ENCODE assay signal across 8 cellular contexts in genomic region chr2:69741281-69742169, GRCh38. TPM values are rescaled to one million over a fixed set of nuclear protein-coding genes. Genes with fewer than 3 reads are reported as not detected.
DNase-seq lines count a peak whose midpoint lies in the region; TF ChIP-seq lines count a peak whose summit lies in the region.

Gene ANXA4, plus strand, starts transcription at chr2:69742134. Its CDS starts 39,432 bp downstream, at chr2:69781566.

- peak within 1 kb of the TSS; percentile 92 for H3K27ac ChIP-seq in GM23248
- no peak within 1 kb of the TSS for H3K27ac ChIP-seq in Karpas-422 (ENCODE audit: low read length)
- peak within 1 kb of the TSS; percentile 92 to 97 for H3K27ac ChIP-seq in ascending aorta
- H3K27ac ChIP-seq in hepatocyte, result peak within 1 kb of the TSS; percentile 98
- peak within 1 kb of the TSS; percentile 89 to 98 (median 95) for H3K27ac ChIP-seq in sigmoid colon

- peak within 1 kb of the TSS; percentile 89 for H2AFZ ChIP-seq in GM23248
- H2AFZ ChIP-seq in Karpas-422 (ENCODE audit: low read length), result peak within 1 kb of the TSS; percentile 97
- peak within 1 kb of the TSS; percentile 71 for H2AFZ ChIP-seq in hepatocyte

- H3K9ac ChIP-seq in GM23248 (peak within 1 kb of the TSS; percentile 91), Karpas-422 (ENCODE audit: low read length) (peak within 1 kb of the TSS; percentile 63)

- no peaks in the 10 kb centered on the region for H3K36me3 ChIP-seq in GM23248 (ENCODE audit: low read depth)
- H3K36me3 ChIP-seq in Karpas-422 (ENCODE audit: insufficient read depth, low read length), result no peaks in the 10 kb centered on the region
- no peaks in the 10 kb centered on the region for H3K36me3 ChIP-seq in ascending aorta
- no peaks in the 10 kb centered on the region for H3K36me3 ChIP-seq in hepatocyte (replicated peaks; ENCODE audit: insufficient read depth, low read depth)
- no peaks in the 10 kb centered on the region for H3K36me3 ChIP-seq in sigmoid colon

- H3K79me2 ChIP-seq in GM23248 (ENCODE audit: insufficient read depth) (peaks cover 48% of the 10 kb centered on the region), Karpas-422 (ENCODE audit: low read length) (no peaks in the 10 kb centered on the region), hepatocyte (peaks cover 45% of the 10 kb centered on the region)

- H3K27me3 ChIP-seq in GM23248 (replicated peaks; ENCODE audit: insufficient read depth) (no peaks in the 10 kb centered on the region), Karpas-422 (ENCODE audit: low read length) (no peaks in the 10 kb centered on the region), ascending aorta (no peaks in the 10 kb centered on the region), hepatocyte (no peaks in the 10 kb centered on the region), sigmoid colon (no peaks in the 10 kb centered on the region)

- H3K9me2 ChIP-seq in GM23248 (ENCODE audit: insufficient read depth), result no peaks in the 10 kb centered on the region
- H3K9me2 ChIP-seq in Karpas-422 (replicated peaks; ENCODE audit: insufficient read depth, low read length), result no peaks in the 10 kb centered on the region
- no peaks in the 10 kb centered on the region for H3K9me2 ChIP-seq in hepatocyte (replicated peaks; ENCODE audit: insufficient read depth)

- TF ChIP-seq EP300 in sigmoid colon (IDR thresholded peaks at IDR 0.05), result no peak

- 0 to 2% methylated on average over 37 to 64 of the region's 67 CpGs for WGBS in GM23248 (ENCODE audit: low coverage in 1 of 2, low lambda C conversion rate in 2 of 2, missing lambda C conversion rate in 2 of 2), 2 experiments
- WGBS in hepatocyte (ENCODE audit: low lambda C conversion rate, missing lambda C conversion rate), result under 1% methylated on average over 64 of the region's 67 CpGs
- WGBS in sigmoid colon, 2 donors, result 0 to 1% methylated on average over 67 of the region's 67 CpGs

- in situ Hi-C loops in GM23248 (cut with MboI), result no loop called here

- TF ChIP-seq CTCF in ascending aorta (IDR thresholded peaks at IDR 0.05) (peak in 1 of 3 experiments; percentile 25), hepatocyte (IDR thresholded peaks at IDR 0.05; ENCODE audit: poor library complexity) (no peak), sigmoid colon (IDR thresholded peaks at IDR 0.05) (peak in 1 of 4 experiments; percentile 30)

- DNase-seq in GF-D8 (lab: John Stamatoyannopoulos, UW) (peak; percentile 68), GM23248 (peak; percentile 91), Karpas-422 (peak; percentile 60), T-helper 2 cell (peak; percentile 21 to 60 (median 49)), ascending aorta (ENCODE audit: low spot score in 2 of 2) (peak; percentile 55 to 90), hepatocyte (ENCODE audit: low spot score) (peak; percentile 91), sigmoid colon (peak; percentile 91), superior temporal gyrus (ENCODE audit: extremely low spot score) (no peak)

- H3F3A ChIP-seq in GM23248 (ENCODE audit: insufficient read depth), result peaks cover 3% of the 10 kb centered on the region; the same call in 1 of the 2 replicates

- H4K20me1 ChIP-seq in GM23248 (ENCODE audit: insufficient read depth) (no peaks in the 10 kb centered on the region), Karpas-422 (ENCODE audit: insufficient read depth, low read depth, low read length) (no peaks in the 10 kb centered on the region), hepatocyte (ENCODE audit: insufficient read depth, poor library complexity, severe bottlenecking) (no peaks in the 10 kb centered on the region)

- H3K4me1 ChIP-seq in GM23248 (ENCODE audit: insufficient read depth) (peaks cover 16% of the 10 kb centered on the region), Karpas-422 (ENCODE audit: low read length) (peaks cover 15% of the 10 kb centered on the region), ascending aorta (peaks cover 0 to 16% of the 10 kb centered on the region in 2 donors), hepatocyte (ENCODE audit: insufficient read depth) (peaks cover 6% of the 10 kb centered on the region), sigmoid colon (peaks cover 0 to 19% (median 17%) of the 10 kb centered on the region in 4 donors)

- peak within 1 kb of the TSS; percentile 100 for H3K4me2 ChIP-seq in GM23248 (ENCODE audit: unreplicated experiment)
- peak within 1 kb of the TSS; percentile 79 for H3K4me2 ChIP-seq in Karpas-422 (ENCODE audit: low read depth, low read length, poor library complexity, severe bottlenecking)
- H3K4me2 ChIP-seq in hepatocyte, result peak within 1 kb of the TSS; percentile 86

- peak within 1 kb of the TSS; percentile 99 for H3K4me3 ChIP-seq in GM23248
- H3K4me3 ChIP-seq in Karpas-422 (ENCODE audit: low read length), result peak within 1 kb of the TSS; percentile 53
- peak within 1 kb of the TSS; percentile 94 to 99 for H3K4me3 ChIP-seq in ascending aorta
- H3K4me3 ChIP-seq in hepatocyte, result peak within 1 kb of the TSS; percentile 85
- peak within 1 kb of the TSS; percentile 82 to 98 (median 86) for H3K4me3 ChIP-seq in sigmoid colon

- TF ChIP-seq POLR2A in sigmoid colon (IDR thresholded peaks at IDR 0.05), result peak; percentile 42 to 85

- intact Hi-C loops in ascending aorta (cut with DNase I), result loop anchor here (2.0 to 5.0 kb wide), 2 partner anchors 49 to 76 kb away; no protein-coding TSS in a partner anchor
- intact Hi-C loops in sigmoid colon (cut with DNase I), result no loop called here

- H3K9me3 ChIP-seq in GM23248 (ENCODE audit: low read depth) (no peaks in the 10 kb centered on the region), Karpas-422 (ENCODE audit: low read length) (no peaks in the 10 kb centered on the region), ascending aorta (no peaks in the 10 kb centered on the region), hepatocyte (ENCODE audit: low read depth) (no peaks in the 10 kb centered on the region), sigmoid colon (no peaks in the 10 kb centered on the region)

RNA-seq across cellular contexts. Expression of gene ANXA4, which starts in this region (rescaled TPM):
- total RNA-seq in GM23248 (2014; rRNA removed; shearing (Covaris generic)), result 31.0 and 35.7 TPM in 2 replicates
- polyA plus RNA-seq in GM23248 (2016; fragmentation: Nextera tagmentation; extraction: Ambion mirVana) (113 and 122 TPM in 2 replicates), hepatocyte (191 and 231 TPM in 2 replicates), sigmoid colon (100 to 1,000 TPM; 129 to 183 (median 155) TPM)
- 1.1 and 2.4 TPM in 2 replicates for total RNA-seq in Karpas-422 (2014; rRNA removed; shearing (Covaris generic); ENCODE audit: low replicate concordance)
- total RNA-seq in ascending aorta (29.1 TPM), hepatocyte (98.8 and 107 TPM in 2 replicates), sigmoid colon (10 to 100 TPM; 33.3 to 55.8 (median 44.5) TPM)
